In the genomic region with DNA sequence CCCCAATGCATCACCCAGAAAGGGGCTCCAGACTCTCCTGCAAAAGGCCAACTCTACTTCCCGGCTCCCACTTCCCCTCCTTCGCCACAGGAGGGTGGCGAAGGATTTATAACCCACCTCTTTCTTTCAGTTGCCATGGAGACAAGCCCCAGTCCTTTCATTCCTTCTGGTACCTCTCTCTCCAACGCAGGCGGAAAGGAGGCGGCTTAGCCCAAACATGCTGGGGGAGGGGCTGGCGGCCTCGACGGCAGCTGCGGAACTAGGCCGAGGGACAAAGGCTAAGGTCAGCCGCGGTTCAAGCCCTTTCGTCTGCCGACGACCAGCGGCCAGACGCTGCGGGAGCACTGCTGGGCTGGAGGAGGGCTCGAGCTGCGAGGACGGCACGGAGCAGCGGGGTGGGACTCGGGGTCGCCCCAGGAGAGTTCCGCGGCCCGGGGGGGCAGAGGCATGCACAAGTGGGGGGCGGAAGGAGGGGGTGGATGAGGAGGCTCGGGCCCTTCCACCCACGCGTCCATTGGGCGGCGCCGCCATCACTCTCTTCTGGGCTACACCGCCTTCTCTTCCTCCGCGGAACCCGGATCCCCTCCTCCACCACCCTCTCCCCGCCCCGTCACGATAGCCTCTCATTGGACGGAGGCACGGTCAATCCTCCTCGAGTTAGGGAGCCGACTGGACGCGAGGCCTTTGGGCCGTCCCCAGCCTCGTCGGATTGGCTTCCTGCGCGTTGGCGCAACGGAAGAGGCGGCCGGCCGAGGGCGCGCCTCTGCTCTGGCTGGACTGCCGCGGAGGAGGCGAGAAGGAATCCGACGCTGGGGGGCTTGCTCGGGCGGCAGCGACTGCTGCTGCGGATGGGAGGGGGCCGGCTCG, we compare ENCODE assay signal across 1 cellular context.
TF ChIP-seq lines count a peak whose summit lies in the region.

A gene (plus strand): TSS at position 766 of the 867 bp plus-strand sequence.

TF ChIP-seq in HepG2, 621 proteins besides CTCF, POLR2A, EP300 and RAD21 (continued from another document and continues in another):
- TF ChIP-seq, protein P1, sequence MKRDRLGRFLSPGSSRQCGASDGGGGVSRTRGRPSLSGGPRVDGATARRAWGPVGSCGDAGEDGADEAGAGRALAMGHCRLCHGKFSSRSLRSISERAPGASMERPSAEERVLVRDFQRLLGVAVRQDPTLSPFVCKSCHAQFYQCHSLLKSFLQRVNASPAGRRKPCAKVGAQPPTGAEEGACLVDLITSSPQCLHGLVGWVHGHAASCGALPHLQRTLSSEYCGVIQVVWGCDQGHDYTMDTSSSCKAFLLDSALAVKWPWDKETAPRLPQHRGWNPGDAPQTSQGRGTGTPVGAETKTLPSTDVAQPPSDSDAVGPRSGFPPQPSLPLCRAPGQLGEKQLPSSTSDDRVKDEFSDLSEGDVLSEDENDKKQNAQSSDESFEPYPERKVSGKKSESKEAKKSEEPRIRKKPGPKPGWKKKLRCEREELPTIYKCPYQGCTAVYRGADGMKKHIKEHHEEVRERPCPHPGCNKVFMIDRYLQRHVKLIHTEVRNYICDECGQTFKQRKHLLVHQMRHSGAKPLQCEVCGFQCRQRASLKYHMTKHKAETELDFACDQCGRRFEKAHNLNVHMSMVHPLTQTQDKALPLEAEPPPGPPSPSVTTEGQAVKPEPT (CRISPR knock-in tag; IDR thresholded peaks at IDR 0.05; ENCODE audit: low read depth) = peak; percentile 86; the same call in 1 of the 2 replicates
- TF ChIP-seq ZNF660 (CRISPR knock-in tag; IDR thresholded peaks at IDR 0.05; ENCODE audit: borderline replicate concordance, low read depth) (no peak; the same call in 1 of the 2 replicates), FOXJ3 (CRISPR knock-in tag; IDR thresholded peaks at IDR 0.05; ENCODE audit: borderline replicate concordance) (no peak), SOX13 (IDR thresholded peaks at IDR 0.05) (no peak), SOX13 (CRISPR knock-in tag; conservative IDR thresholded peaks at IDR 0.05 in 1 of 2, IDR thresholded peaks at IDR 0.05 in 1 of 2) (peak; percentile 38 to 54; a peak in 1 of 4 replicates), HNRNPLL (IDR thresholded peaks at IDR 0.05; ENCODE audit: low read depth, low read length, poor library complexity, severe bottlenecking) (peak; percentile 96), ZNF761 (CRISPR knock-in tag; conservative IDR thresholded peaks at IDR 0.05) (no peak; the same call in none of the 2 replicates), CREM (IDR thresholded peaks at IDR 0.05) (peak; percentile 83), CREM (CRISPR knock-in tag; IDR thresholded peaks at IDR 0.05) (no peak), MBNL3 (CRISPR knock-in tag; conservative IDR thresholded peaks at IDR 0.05) (no peak), DPF2 (CRISPR knock-in tag; IDR thresholded peaks at IDR 0.05; ENCODE audit: borderline replicate concordance, low read depth) (no peak), ZNF10 (CRISPR knock-in tag; IDR thresholded peaks at IDR 0.05; ENCODE audit: borderline replicate concordance, low read depth) (no peak), HNRNPUL1 (IDR thresholded peaks at IDR 0.05; ENCODE audit: low read depth, low read length) (peak; percentile 66; the same call in 1 of the 2 replicates), HNF4A (CRISPR knock-in tag; IDR thresholded peaks at IDR 0.05) (peak; percentile 77), ZNF577 (CRISPR knock-in tag; IDR thresholded peaks at IDR 0.05; ENCODE audit: borderline replicate concordance, low read depth) (no peak), ZNF879 (CRISPR knock-in tag; IDR thresholded peaks at IDR 0.05) (peak; percentile 50), ZNF256 (CRISPR knock-in tag; conservative IDR thresholded peaks at IDR 0.05) (no peak), DNMT3B (CRISPR knock-in tag; conservative IDR thresholded peaks at IDR 0.05) (peak; percentile 91; the same call in 1 of the 2 replicates), ZSCAN29 (CRISPR knock-in tag; conservative IDR thresholded peaks at IDR 0.05) (peak; percentile 95), ELF3 (CRISPR knock-in tag; IDR thresholded peaks at IDR 0.05) (peak; percentile 35), ZNF816 (CRISPR knock-in tag; IDR thresholded peaks at IDR 0.05; ENCODE audit: borderline replicate concordance) (peak; percentile 91), ZC3H4 (CRISPR knock-in tag; IDR thresholded peaks at IDR 0.05; ENCODE audit: borderline replicate concordance) (peak; percentile 69; the same call in 1 of the 2 replicates), YEATS4 (CRISPR knock-in tag; IDR thresholded peaks at IDR 0.05; ENCODE audit: borderline replicate concordance) (peak; percentile 99), HNRNPK (IDR thresholded peaks at IDR 0.05; ENCODE audit: low read depth, low read length, poor library complexity, severe bottlenecking) (peak; percentile 94), ZFP36 (IDR thresholded peaks at IDR 0.05; ENCODE audit: borderline replicate concordance, low read depth, low read length, partially characterized antibody) (no peak), RARA (CRISPR knock-in tag; IDR thresholded peaks at IDR 0.05) (peak; percentile 89), ZNF850 (CRISPR knock-in tag; conservative IDR thresholded peaks at IDR 0.05) (no peak; the same call in 1 of the 2 replicates), PRMT3 (CRISPR knock-in tag; IDR thresholded peaks at IDR 0.05; ENCODE audit: borderline replicate concordance, low read depth) (no peak), ZNF496 (CRISPR knock-in tag; IDR thresholded peaks at IDR 0.05; ENCODE audit: insufficient replicate concordance) (no peak), SKI (IDR thresholded peaks at IDR 0.05; ENCODE audit: partially characterized antibody) (peak; percentile 95), ZNF234 (CRISPR knock-in tag; conservative IDR thresholded peaks at IDR 0.05) (0 out of 2 replicates have a peak, but pooled peaks have one; percentile 86), ZNF441 (CRISPR knock-in tag; IDR thresholded peaks at IDR 0.05; ENCODE audit: borderline replicate concordance) (peak; percentile 86), SAP130 (CRISPR knock-in tag; IDR thresholded peaks at IDR 0.05; ENCODE audit: low read depth) (peak; percentile 93)
- TF ChIP-seq, protein P2, sequence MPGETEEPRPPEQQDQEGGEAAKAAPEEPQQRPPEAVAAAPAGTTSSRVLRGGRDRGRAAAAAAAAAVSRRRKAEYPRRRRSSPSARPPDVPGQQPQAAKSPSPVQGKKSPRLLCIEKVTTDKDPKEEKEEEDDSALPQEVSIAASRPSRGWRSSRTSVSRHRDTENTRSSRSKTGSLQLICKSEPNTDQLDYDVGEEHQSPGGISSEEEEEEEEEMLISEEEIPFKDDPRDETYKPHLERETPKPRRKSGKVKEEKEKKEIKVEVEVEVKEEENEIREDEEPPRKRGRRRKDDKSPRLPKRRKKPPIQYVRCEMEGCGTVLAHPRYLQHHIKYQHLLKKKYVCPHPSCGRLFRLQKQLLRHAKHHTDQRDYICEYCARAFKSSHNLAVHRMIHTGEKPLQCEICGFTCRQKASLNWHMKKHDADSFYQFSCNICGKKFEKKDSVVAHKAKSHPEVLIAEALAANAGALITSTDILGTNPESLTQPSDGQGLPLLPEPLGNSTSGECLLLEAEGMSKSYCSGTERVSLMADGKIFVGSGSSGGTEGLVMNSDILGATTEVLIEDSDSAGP (CRISPR knock-in tag; IDR thresholded peaks at IDR 0.05; ENCODE audit: borderline replicate concordance) = peak; percentile 96
- TF ChIP-seq, protein P3, sequence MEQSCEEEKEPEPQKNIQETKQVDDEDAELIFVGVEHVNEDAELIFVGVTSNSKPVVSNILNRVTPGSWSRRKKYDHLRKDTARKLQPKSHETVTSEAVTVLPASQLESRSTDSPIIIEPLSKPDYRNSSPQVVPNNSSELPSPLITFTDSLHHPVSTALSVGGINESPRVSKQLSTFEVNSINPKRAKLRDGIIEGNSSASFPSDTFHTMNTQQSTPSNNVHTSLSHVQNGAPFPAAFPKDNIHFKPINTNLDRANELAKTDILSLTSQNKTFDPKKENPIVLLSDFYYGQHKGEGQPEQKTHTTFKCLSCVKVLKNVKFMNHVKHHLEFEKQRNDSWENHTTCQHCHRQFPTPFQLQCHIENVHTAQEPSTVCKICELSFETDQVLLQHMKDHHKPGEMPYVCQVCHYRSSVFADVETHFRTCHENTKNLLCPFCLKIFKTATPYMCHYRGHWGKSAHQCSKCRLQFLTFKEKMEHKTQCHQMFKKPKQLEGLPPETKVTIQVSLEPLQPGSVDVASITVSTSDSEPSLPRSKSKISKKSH (CRISPR knock-in tag; IDR thresholded peaks at IDR 0.05; ENCODE audit: borderline replicate concordance) = peak; percentile 85
- TF ChIP-seq, protein P4, sequence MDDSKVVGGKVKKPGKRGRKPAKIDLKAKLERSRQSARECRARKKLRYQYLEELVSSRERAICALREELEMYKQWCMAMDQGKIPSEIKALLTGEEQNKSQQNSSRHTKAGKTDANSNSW (CRISPR knock-in tag; IDR thresholded peaks at IDR 0.05; ENCODE audit: borderline replicate concordance) = no peak
- TF ChIP-seq, protein P5, sequence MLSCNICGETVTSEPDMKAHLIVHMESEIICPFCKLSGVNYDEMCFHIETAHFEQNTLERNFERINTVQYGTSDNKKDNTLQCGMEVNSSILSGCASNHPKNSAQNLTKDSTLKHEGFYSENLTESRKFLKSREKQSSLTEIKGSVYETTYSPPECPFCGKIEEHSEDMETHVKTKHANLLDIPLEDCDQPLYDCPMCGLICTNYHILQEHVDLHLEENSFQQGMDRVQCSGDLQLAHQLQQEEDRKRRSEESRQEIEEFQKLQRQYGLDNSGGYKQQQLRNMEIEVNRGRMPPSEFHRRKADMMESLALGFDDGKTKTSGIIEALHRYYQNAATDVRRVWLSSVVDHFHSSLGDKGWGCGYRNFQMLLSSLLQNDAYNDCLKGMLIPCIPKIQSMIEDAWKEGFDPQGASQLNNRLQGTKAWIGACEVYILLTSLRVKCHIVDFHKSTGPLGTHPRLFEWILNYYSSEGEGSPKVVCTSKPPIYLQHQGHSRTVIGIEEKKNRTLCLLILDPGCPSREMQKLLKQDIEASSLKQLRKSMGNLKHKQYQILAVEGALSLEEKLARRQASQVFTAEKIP (CRISPR knock-in tag; IDR thresholded peaks at IDR 0.05; ENCODE audit: borderline replicate concordance) = no peak
- TF ChIP-seq, protein P6, sequence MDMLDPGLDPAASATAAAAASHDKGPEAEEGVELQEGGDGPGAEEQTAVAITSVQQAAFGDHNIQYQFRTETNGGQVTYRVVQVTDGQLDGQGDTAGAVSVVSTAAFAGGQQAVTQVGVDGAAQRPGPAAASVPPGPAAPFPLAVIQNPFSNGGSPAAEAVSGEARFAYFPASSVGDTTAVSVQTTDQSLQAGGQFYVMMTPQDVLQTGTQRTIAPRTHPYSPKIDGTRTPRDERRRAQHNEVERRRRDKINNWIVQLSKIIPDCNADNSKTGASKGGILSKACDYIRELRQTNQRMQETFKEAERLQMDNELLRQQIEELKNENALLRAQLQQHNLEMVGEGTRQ (IDR thresholded peaks at IDR 0.05; ENCODE audit: low read depth, low read length) = no peak
- TF ChIP-seq, protein P6 (CRISPR knock-in tag; IDR thresholded peaks at IDR 0.05; ENCODE audit: borderline replicate concordance) = no peak; the same call in 1 of the 2 replicates
- TF ChIP-seq, protein P7, sequence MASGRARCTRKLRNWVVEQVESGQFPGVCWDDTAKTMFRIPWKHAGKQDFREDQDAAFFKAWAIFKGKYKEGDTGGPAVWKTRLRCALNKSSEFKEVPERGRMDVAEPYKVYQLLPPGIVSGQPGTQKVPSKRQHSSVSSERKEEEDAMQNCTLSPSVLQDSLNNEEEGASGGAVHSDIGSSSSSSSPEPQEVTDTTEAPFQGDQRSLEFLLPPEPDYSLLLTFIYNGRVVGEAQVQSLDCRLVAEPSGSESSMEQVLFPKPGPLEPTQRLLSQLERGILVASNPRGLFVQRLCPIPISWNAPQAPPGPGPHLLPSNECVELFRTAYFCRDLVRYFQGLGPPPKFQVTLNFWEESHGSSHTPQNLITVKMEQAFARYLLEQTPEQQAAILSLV (CRISPR knock-in tag; IDR thresholded peaks at IDR 0.05; ENCODE audit: borderline replicate concordance) = peak; percentile 79; the same call in 1 of the 2 replicates
- TF ChIP-seq, protein P8, sequence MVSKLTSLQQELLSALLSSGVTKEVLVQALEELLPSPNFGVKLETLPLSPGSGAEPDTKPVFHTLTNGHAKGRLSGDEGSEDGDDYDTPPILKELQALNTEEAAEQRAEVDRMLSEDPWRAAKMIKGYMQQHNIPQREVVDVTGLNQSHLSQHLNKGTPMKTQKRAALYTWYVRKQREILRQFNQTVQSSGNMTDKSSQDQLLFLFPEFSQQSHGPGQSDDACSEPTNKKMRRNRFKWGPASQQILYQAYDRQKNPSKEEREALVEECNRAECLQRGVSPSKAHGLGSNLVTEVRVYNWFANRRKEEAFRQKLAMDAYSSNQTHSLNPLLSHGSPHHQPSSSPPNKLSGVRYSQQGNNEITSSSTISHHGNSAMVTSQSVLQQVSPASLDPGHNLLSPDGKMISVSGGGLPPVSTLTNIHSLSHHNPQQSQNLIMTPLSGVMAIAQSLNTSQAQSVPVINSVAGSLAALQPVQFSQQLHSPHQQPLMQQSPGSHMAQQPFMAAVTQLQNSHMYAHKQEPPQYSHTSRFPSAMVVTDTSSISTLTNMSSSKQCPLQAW (CRISPR knock-in tag; IDR thresholded peaks at IDR 0.05) = peak; percentile 88
- TF ChIP-seq, protein P9, sequence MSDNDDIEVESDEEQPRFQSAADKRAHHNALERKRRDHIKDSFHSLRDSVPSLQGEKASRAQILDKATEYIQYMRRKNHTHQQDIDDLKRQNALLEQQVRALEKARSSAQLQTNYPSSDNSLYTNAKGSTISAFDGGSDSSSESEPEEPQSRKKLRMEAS (IDR thresholded peaks at IDR 0.05) = peak; percentile 84
- TF ChIP-seq, protein P10, sequence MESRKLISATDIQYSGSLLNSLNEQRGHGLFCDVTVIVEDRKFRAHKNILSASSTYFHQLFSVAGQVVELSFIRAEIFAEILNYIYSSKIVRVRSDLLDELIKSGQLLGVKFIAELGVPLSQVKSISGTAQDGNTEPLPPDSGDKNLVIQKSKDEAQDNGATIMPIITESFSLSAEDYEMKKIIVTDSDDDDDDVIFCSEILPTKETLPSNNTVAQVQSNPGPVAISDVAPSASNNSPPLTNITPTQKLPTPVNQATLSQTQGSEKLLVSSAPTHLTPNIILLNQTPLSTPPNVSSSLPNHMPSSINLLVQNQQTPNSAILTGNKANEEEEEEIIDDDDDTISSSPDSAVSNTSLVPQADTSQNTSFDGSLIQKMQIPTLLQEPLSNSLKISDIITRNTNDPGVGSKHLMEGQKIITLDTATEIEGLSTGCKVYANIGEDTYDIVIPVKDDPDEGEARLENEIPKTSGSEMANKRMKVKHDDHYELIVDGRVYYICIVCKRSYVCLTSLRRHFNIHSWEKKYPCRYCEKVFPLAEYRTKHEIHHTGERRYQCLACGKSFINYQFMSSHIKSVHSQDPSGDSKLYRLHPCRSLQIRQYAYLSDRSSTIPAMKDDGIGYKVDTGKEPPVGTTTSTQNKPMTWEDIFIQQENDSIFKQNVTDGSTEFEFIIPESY (CRISPR knock-in tag; IDR thresholded peaks at IDR 0.05) = no peak; the same call in none of the 2 replicates
- TF ChIP-seq, protein P11, sequence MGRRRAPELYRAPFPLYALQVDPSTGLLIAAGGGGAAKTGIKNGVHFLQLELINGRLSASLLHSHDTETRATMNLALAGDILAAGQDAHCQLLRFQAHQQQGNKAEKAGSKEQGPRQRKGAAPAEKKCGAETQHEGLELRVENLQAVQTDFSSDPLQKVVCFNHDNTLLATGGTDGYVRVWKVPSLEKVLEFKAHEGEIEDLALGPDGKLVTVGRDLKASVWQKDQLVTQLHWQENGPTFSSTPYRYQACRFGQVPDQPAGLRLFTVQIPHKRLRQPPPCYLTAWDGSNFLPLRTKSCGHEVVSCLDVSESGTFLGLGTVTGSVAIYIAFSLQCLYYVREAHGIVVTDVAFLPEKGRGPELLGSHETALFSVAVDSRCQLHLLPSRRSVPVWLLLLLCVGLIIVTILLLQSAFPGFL (CRISPR knock-in tag; IDR thresholded peaks at IDR 0.05) = no peak
